In genomic region chr6:28597217-28597835, GRCh38 we compare ENCODE assay signal across 8 cellular contexts.
DNase-seq lines count a peak whose midpoint lies in the region; ATAC-seq and TF ChIP-seq lines count a peak whose summit lies in the region.

No MANE protein-coding gene starts in this region.

- TF ChIP-seq CTCF in left lung (IDR thresholded peaks at IDR 0.05): no peak
- no peak for TF ChIP-seq CTCF in tibial nerve (IDR thresholded peaks at IDR 0.05)

- H3K9me3 Mint-ChIP-seq in activated naive CD4-positive, alpha-beta T cell treated with anti-CD3 and anti-CD28 coated beads for 36 hours: peaks cover 5% of the 10 kb centered on the region
- no peaks in the 10 kb centered on the region for H3K9me3 Mint-ChIP-seq in activated naive CD4-positive, alpha-beta T cell treated with anti-CD3 and anti-CD28 coated beads, Interleukin-2, amount 10 ng/mL, durations not matched to agents 7 days and 5 days

- intact Hi-C loops in activated naive CD4-positive, alpha-beta T cell treated with anti-CD3 and anti-CD28 coated beads for 36 hours (cut with micrococcal nuclease): no loop called here
- intact Hi-C loops in left lung (cut with DNase I): no loop called here

- 10 to 14% methylated on average over 18 of the region's 18 CpGs for WGBS in tibial nerve, 2 donors

- H3K27me3 ChIP-seq in left lung: peaks cover 8 to 49% of the 10 kb centered on the region in 2 donors
- H3K27me3 ChIP-seq in tibial nerve: peaks cover 0 to 29% of the 10 kb centered on the region in 2 donors

- no peak for TF ChIP-seq POLR2A in tibial nerve (IDR thresholded peaks at IDR 0.05)

- no peaks in the 10 kb centered on the region for H3K36me3 ChIP-seq in left lung
- no peaks in the 10 kb centered on the region for H3K36me3 ChIP-seq in tibial nerve

- H3K4me1 ChIP-seq in left lung: no peaks in the 10 kb centered on the region
- no peaks in the 10 kb centered on the region for H3K4me1 ChIP-seq in tibial nerve

- peaks cover 44% of the 10 kb centered on the region for H3K27me3 Mint-ChIP-seq in activated naive CD4-positive, alpha-beta T cell treated with anti-CD3 and anti-CD28 coated beads for 36 hours (ENCODE audit: low read depth)
- peaks cover 65% of the 10 kb centered on the region for H3K27me3 Mint-ChIP-seq in activated naive CD4-positive, alpha-beta T cell treated with anti-CD3 and anti-CD28 coated beads, Interleukin-2, amount 10 ng/mL, durations not matched to agents 7 days and 5 days

- H3K27ac ChIP-seq in left lung: no peak overlapping the region
- no peak overlapping the region for H3K27ac ChIP-seq in tibial nerve

- H3K4me1 Mint-ChIP-seq in activated naive CD4-positive, alpha-beta T cell treated with anti-CD3 and anti-CD28 coated beads for 36 hours (ENCODE audit: low read depth): peaks cover 5% of the 10 kb centered on the region
- peaks cover 7% of the 10 kb centered on the region for H3K4me1 Mint-ChIP-seq in activated naive CD4-positive, alpha-beta T cell treated with anti-CD3 and anti-CD28 coated beads, Interleukin-2, amount 10 ng/mL, durations not matched to agents 7 days and 5 days

- ATAC-seq in left lung (peak; percentile 34), HG02588 (IDR thresholded peaks at IDR 0.05; ENCODE audit: unreplicated experiment) (no peak), GM21447 (IDR thresholded peaks at IDR 0.05; ENCODE audit: unreplicated experiment) (no peak)

- peaks cover 2% of the 10 kb centered on the region for H3K36me3 Mint-ChIP-seq in activated naive CD4-positive, alpha-beta T cell treated with anti-CD3 and anti-CD28 coated beads for 36 hours (ENCODE audit: low read depth)
- no peaks in the 10 kb centered on the region for H3K36me3 Mint-ChIP-seq in activated naive CD4-positive, alpha-beta T cell treated with anti-CD3 and anti-CD28 coated beads, Interleukin-2, amount 10 ng/mL, durations not matched to agents 7 days and 5 days

- H3K9me3 ChIP-seq in left lung (peaks cover 0 to 2% of the 10 kb centered on the region in 2 donors), tibial nerve (peaks cover 0 to 7% (median 0%) of the 10 kb centered on the region in 4 donors)

- DNase-seq in activated naive CD4-positive, alpha-beta T cell treated with anti-CD3 and anti-CD28 coated beads for 36 hours: peak; percentile 74
- DNase-seq in activated naive CD4-positive, alpha-beta T cell treated with anti-CD3 and anti-CD28 coated beads, Interleukin-2, amount 10 ng/mL, durations not matched to agents 7 days and 5 days: no peak
- DNase-seq in NCI-H226 (peak; percentile 42), amygdala (lab: John Stamatoyannopoulos, UW) (peak in 34 of 56 donors; percentile 6 to 77 (median 27)), left lung (no peak), tibial nerve (ENCODE audit: low spot score in 2 of 2) (no peak)

- H3K4me3 ChIP-seq in left lung (no peak overlapping the region), tibial nerve (peak overlapping the region in 1 of 4 donors; percentile 30)

- peak overlapping the region; percentile 49 for H3K4me3 Mint-ChIP-seq in activated naive CD4-positive, alpha-beta T cell treated with anti-CD3 and anti-CD28 coated beads for 36 hours
- H3K4me3 Mint-ChIP-seq in activated naive CD4-positive, alpha-beta T cell treated with anti-CD3 and anti-CD28 coated beads, Interleukin-2, amount 10 ng/mL, durations not matched to agents 7 days and 5 days: no peak overlapping the region

- TF ChIP-seq EP300 in tibial nerve (IDR thresholded peaks at IDR 0.05): no peak

- no peak overlapping the region for H3K27ac Mint-ChIP-seq in activated naive CD4-positive, alpha-beta T cell treated with anti-CD3 and anti-CD28 coated beads for 36 hours
- no peak overlapping the region for H3K27ac Mint-ChIP-seq in activated naive CD4-positive, alpha-beta T cell treated with anti-CD3 and anti-CD28 coated beads, Interleukin-2, amount 10 ng/mL, durations not matched to agents 7 days and 5 days

- CTCF ChIA-PET in activated naive CD4-positive, alpha-beta T cell treated with anti-CD3 and anti-CD28 coated beads for 36 hours (lab: Charles Lee): no interaction called here
- CTCF ChIA-PET in activated naive CD4-positive, alpha-beta T cell treated with anti-CD3 and anti-CD28 coated beads, Interleukin-2, amount 10 ng/mL, durations not matched to agents 7 days and 5 days (lab: Charles Lee): interaction anchor here (0.7 kb wide), 1 partner anchor 97 kb away, joined by 3 read pairs; no protein-coding TSS in a partner anchor

Comparison
In these comparisons a context has a peak if more than half of its experiments do, and no peak if none do; other contexts are left out.
1. DNase-seq: peak in activated naive CD4-positive, alpha-beta T cell treated with anti-CD3 and anti-CD28 coated beads for 36 hours (single experiment), NCI-H226 (single experiment) and amygdala (34 of 56); none in activated naive CD4-positive, alpha-beta T cell treated with anti-CD3 and anti-CD28 coated beads, Interleukin-2, amount 10 ng/mL, durations not matched to agents 7 days and 5 days (single experiment), left lung (0 of 2) and tibial nerve (0 of 2).